ENCODE assay signal across 1 cellular context in genomic region chr6:111806561-111807497, GRCh38.
TF ChIP-seq lines count a peak whose summit lies in the region.

No MANE protein-coding gene starts in this region.

TF ChIP-seq in GM12878, 131 proteins besides CTCF, POLR2A, EP300 and RAD21 (continued from another document):
- TF ChIP-seq MAX (IDR thresholded peaks at IDR 0.05; ENCODE audit: low read depth, low read length) (no peak), SMARCA5 (IDR thresholded peaks at IDR 0.05) (no peak), ZBED1 (IDR thresholded peaks at IDR 0.05; ENCODE audit: borderline replicate concordance) (no peak), SKIL (IDR thresholded peaks at IDR 0.05; ENCODE audit: low read depth, poor library complexity, severe bottlenecking) (no peak), WRNIP1 (IDR thresholded peaks at IDR 0.05; ENCODE audit: borderline replicate concordance, low read depth, low read length) (no peak), NFXL1 (IDR thresholded peaks at IDR 0.05; ENCODE audit: borderline replicate concordance) (no peak), BCLAF1 (IDR thresholded peaks at IDR 0.05) (no peak), KAT2A (conservative IDR thresholded peaks at IDR 0.05; ENCODE audit: control insufficient read depth, low read depth, low read length) (no peak)
